In genomic region chr16:30122621-30123160, GRCh38 we compare ENCODE assay signal across 8 cellular contexts. TPM values are rescaled to one million over a fixed set of nuclear protein-coding genes. Genes with fewer than 3 reads are reported as not detected.
A peak's percentile ranks its signal among the peaks of the same experiment; 100 is the strongest.
DNase-seq lines count a peak whose midpoint lies in the region; ATAC-seq and TF ChIP-seq lines count a peak whose summit lies in the region.

No MANE protein-coding gene starts in this region.

- peak overlapping the region; percentile 55 for H2AFZ ChIP-seq in ACC112 (ENCODE audit: low read length, unreplicated experiment)

- peaks cover 8% of the 10 kb centered on the region for H3K36me3 Mint-ChIP-seq in activated CD4-positive, alpha-beta memory T cell treated with anti-CD3 and anti-CD28 coated beads for 36 hours
- H3K36me3 Mint-ChIP-seq in osteocyte (ENCODE audit: unreplicated experiment) = peaks cover 5% of the 10 kb centered on the region

- peak overlapping the region; percentile 85 for H3K27ac Mint-ChIP-seq in activated CD4-positive, alpha-beta memory T cell treated with anti-CD3 and anti-CD28 coated beads for 36 hours
- H3K27ac Mint-ChIP-seq in osteocyte (ENCODE audit: unreplicated experiment) = peak overlapping the region; percentile 82

- no peaks in the 10 kb centered on the region for H3K9me3 ChIP-seq in HAP-1

- CTCF ChIA-PET in activated CD4-positive, alpha-beta memory T cell treated with anti-CD3 and anti-CD28 coated beads for 36 hours (lab: Charles Lee) = interaction anchor here (1.0 kb wide), 1 partner anchor 10 kb away, joined by 4 read pairs; no protein-coding TSS in a partner anchor

- H3K27me3 Mint-ChIP-seq in activated CD4-positive, alpha-beta memory T cell treated with anti-CD3 and anti-CD28 coated beads for 36 hours = no peaks in the 10 kb centered on the region
- no peaks in the 10 kb centered on the region for H3K27me3 Mint-ChIP-seq in osteocyte (ENCODE audit: unreplicated experiment)

- H3K4me3 ChIP-seq in ACC112 (ENCODE audit: low read depth, low read length) (peak overlapping the region; percentile 88), HAP-1 (peak overlapping the region; percentile 47), fibroblast of villous mesenchyme (ENCODE audit: low read depth, low read length) (peak overlapping the region; percentile 79)

- H3K4me1 ChIP-seq in ACC112 (ENCODE audit: control insufficient read depth, insufficient read depth, low read length, unreplicated experiment) = peaks cover 9% of the 10 kb centered on the region
- H3K4me1 ChIP-seq in HAP-1 = peaks cover 3% of the 10 kb centered on the region

- H3K9me3 Mint-ChIP-seq in activated CD4-positive, alpha-beta memory T cell treated with anti-CD3 and anti-CD28 coated beads for 36 hours = no peaks in the 10 kb centered on the region
- no peaks in the 10 kb centered on the region for H3K9me3 Mint-ChIP-seq in osteocyte (ENCODE audit: unreplicated experiment)

- peaks cover 18% of the 10 kb centered on the region for H3K4me1 Mint-ChIP-seq in activated CD4-positive, alpha-beta memory T cell treated with anti-CD3 and anti-CD28 coated beads for 36 hours (ENCODE audit: low read depth)
- peaks cover 22% of the 10 kb centered on the region for H3K4me1 Mint-ChIP-seq in osteocyte (ENCODE audit: unreplicated experiment)

- POLR2A ChIA-PET in activated CD4-positive, alpha-beta memory T cell treated with anti-CD3 and anti-CD28 coated beads for 36 hours (lab: Charles Lee) = interaction anchor here (1.5 kb wide), 1 partner anchor 63 kb away, joined by 7 read pairs; no protein-coding TSS in a partner anchor

- ATAC-seq in HG02973 (IDR thresholded peaks at IDR 0.05; ENCODE audit: unreplicated experiment) (no peak), HG03139 (IDR thresholded peaks at IDR 0.05; ENCODE audit: unreplicated experiment) (no peak)

- H3K36me3 ChIP-seq in ACC112 (ENCODE audit: insufficient read depth, low read length) (0 out of 2 replicates have a peak, but pooled peaks cover 3% of the 10 kb centered on the region), HAP-1 (replicated peaks) (peaks cover 8% of the 10 kb centered on the region)

- DNase-seq in HAP-1 (ENCODE audit: low spot score in 2 of 2) (no peak), fibroblast of villous mesenchyme (ENCODE audit: low read depth) (peak; percentile 10), osteocyte (ENCODE audit: extremely low spot score, unreplicated experiment) (no peak), NCI-H187 (lab: John Stamatoyannopoulos, UW) (no peak)
- DNase-seq in activated CD4-positive, alpha-beta memory T cell treated with anti-CD3 and anti-CD28 coated beads for 36 hours = peak; percentile 35

- peaks cover 5% of the 10 kb centered on the region for H3K79me2 ChIP-seq in ACC112 (ENCODE audit: control insufficient read depth, insufficient read depth, low read length, unreplicated experiment)

- in situ Hi-C loops in HAP-1 (cut with MboI; ENCODE audit: low sequenced_read_pairs) = loop anchor here (25.0 kb wide), 1 partner anchor 515 kb away; no protein-coding TSS in a partner anchor

- intact Hi-C loops in activated CD4-positive, alpha-beta memory T cell treated with anti-CD3 and anti-CD28 coated beads for 36 hours (cut with micrococcal nuclease) = loop anchor here (1.0 to 5.0 kb wide), 3 partner anchors 26 to 45 kb away; partner anchors contain the start of genes PPP4C and YPEL3

- TF ChIP-seq CTCF in fibroblast of villous mesenchyme (IDR thresholded peaks at IDR 0.05; ENCODE audit: insufficient read depth, low read depth, low read length) = no peak
- TF ChIP-seq CTCF in osteocyte (IDR thresholded peaks at IDR 0.05) = no peak

- no peaks in the 10 kb centered on the region for H3K27me3 ChIP-seq in ACC112 (ENCODE audit: insufficient read depth, low read length)
- no peaks in the 10 kb centered on the region for H3K27me3 ChIP-seq in HAP-1 (ENCODE audit: low read depth)

- H3K27ac ChIP-seq in ACC112 (ENCODE audit: low read depth, low read length) = peak overlapping the region; percentile 61

- H3K4me3 Mint-ChIP-seq in activated CD4-positive, alpha-beta memory T cell treated with anti-CD3 and anti-CD28 coated beads for 36 hours = peak overlapping the region; percentile 87
- H3K4me3 Mint-ChIP-seq in osteocyte (ENCODE audit: unreplicated experiment) = peak overlapping the region; percentile 86

RNA-seq across cellular contexts. Expression of gene MAPK3, which starts 0.3 kb away (rescaled TPM):
- 10 to 100 TPM; 85.5 to 93.1 TPM for total RNA-seq in activated CD4-positive, alpha-beta memory T cell treated with anti-CD3 and anti-CD28 coated beads for 36 hours
- total RNA-seq in fibroblast of villous mesenchyme = 27.7 and 36.3 TPM in 2 replicates
- 52.9 and 59.0 TPM in 2 replicates for total RNA-seq in osteocyte

RNA-seq across cellular contexts. Expression of gene GDPD3, which starts 9.4 kb away (rescaled TPM):
- 1 to 10 TPM; 5.3 to 9.9 TPM for total RNA-seq in activated CD4-positive, alpha-beta memory T cell treated with anti-CD3 and anti-CD28 coated beads for 36 hours
- total RNA-seq in fibroblast of villous mesenchyme (0.32 and 0.43 TPM in 2 replicates), osteocyte (3.2 and 3.6 TPM in 2 replicates)

RNA-seq across cellular contexts. Expression of gene YPEL3, which starts 26.7 kb away (rescaled TPM):
- 10 to 100 TPM; 32.5 to 36.9 TPM for total RNA-seq in activated CD4-positive, alpha-beta memory T cell treated with anti-CD3 and anti-CD28 coated beads for 36 hours
- total RNA-seq in fibroblast of villous mesenchyme (8.6 and 14.5 TPM in 2 replicates), osteocyte (83.6 and 93.3 TPM in 2 replicates)

RNA-seq across cellular contexts. Expression of gene TBX6, which starts 31.0 kb away (rescaled TPM):
- total RNA-seq in activated CD4-positive, alpha-beta memory T cell treated with anti-CD3 and anti-CD28 coated beads for 36 hours = 1 to 10 TPM; 2.3 to 2.9 TPM
- 0.32 and 0.43 TPM in 2 replicates for total RNA-seq in fibroblast of villous mesenchyme
- total RNA-seq in osteocyte = 0.63 and 0.75 TPM in 2 replicates

RNA-seq across cellular contexts. Expression of gene PPP4C, which starts 46.9 kb away (rescaled TPM):
- total RNA-seq in activated CD4-positive, alpha-beta memory T cell treated with anti-CD3 and anti-CD28 coated beads for 36 hours = 100 to 1,000 TPM; 121 to 133 TPM
- total RNA-seq in fibroblast of villous mesenchyme = 196 and 209 TPM in 2 replicates
- 101 and 102 TPM in 2 replicates for total RNA-seq in osteocyte

Comparison
In these comparisons a context has a peak if more than half of its experiments do, and no peak if none do; other contexts are left out.
1. DNase-seq: peak in activated CD4-positive, alpha-beta memory T cell treated with anti-CD3 and anti-CD28 coated beads for 36 hours (single experiment) and fibroblast of villous mesenchyme (single experiment); none in HAP-1 (0 of 2), osteocyte (single experiment) and NCI-H187 (0 of 2).
2. Peak in every context shown above with its lines, with median percentiles within 50 percentile points of each other: H3K4me3 ChIP-seq.